ENCODE assay signal across 8 cellular contexts in the genomic region with DNA sequence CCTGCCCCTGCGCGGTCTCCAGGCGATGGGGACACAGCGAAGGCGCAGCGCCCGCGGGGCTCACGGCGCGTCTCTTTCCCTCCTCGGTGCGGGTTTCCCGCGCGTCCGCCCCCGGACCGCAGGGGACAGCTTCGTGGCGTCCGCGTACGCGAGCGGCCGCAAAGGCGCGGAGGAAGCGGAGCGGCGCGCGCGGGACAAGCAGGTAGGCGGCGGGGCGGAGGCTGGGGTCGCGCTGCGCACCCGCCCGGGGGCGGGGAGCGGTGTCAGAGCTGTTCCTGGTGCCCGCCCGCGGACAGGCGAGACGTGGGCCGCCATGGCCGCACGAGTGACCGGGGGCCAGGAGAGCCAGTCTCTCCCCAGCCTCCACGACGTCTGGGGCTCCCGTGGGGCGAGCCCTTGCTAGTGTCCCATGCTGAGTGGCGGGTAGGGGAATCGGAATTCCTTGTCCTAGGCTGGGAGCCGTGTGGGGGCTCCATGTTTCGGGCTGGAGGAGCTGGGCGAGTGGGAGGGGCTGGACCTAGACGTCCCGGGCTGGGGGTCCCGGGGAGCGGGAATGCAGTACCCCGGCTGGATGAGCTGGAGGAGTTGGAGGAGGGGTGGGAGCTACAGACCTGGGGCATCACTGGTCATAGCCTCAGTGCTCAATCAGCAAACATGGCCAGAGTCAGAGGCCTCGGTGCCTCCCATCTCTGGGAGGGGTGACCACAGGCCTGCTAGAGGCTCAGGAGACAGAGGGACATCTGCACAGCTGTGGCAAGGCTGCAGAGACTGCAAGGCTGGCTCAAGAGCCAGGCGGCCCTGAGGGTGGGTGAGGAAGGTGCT.
DNase-seq lines count a peak whose midpoint lies in the region; ATAC-seq and TF ChIP-seq lines count a peak whose summit lies in the region.

No MANE protein-coding gene starts in this region.

- no peak overlapping the region for H2AFZ ChIP-seq in MM.1S (ENCODE audit: low read length)
- H2AFZ ChIP-seq in neuron (ENCODE audit: low read depth, low read length): no peak overlapping the region

- peak overlapping the region; percentile 73 for H3K4me2 ChIP-seq in MM.1S (ENCODE audit: low read depth, low read length)

- H3K27ac ChIP-seq in C4-2B (peak overlapping the region; percentile 21; the same call in 1 of the 2 replicates), MM.1S (ENCODE audit: low read length) (peak overlapping the region; percentile 44; the same call in 1 of the 2 replicates)

- H4K20me1 ChIP-seq in MM.1S (ENCODE audit: insufficient read depth, low read length): no peaks in the 10 kb centered on the region

- peaks cover 4% of the 10 kb centered on the region; the same call in 1 of the 2 replicates for H3F3A ChIP-seq in MM.1S (ENCODE audit: insufficient read depth, low read length)

- peak overlapping the region; percentile 65 for H3K9ac ChIP-seq in MM.1S (ENCODE audit: low read length)

- H3K27me3 ChIP-seq in MM.1S (replicated peaks; ENCODE audit: insufficient read depth, low read length) (peaks cover 24% of the 10 kb centered on the region), neuron (ENCODE audit: insufficient read depth, low read length) (peaks cover 44% of the 10 kb centered on the region)

- no peak for ATAC-seq in GM21717 (IDR thresholded peaks at IDR 0.05; ENCODE audit: unreplicated experiment)

- TF ChIP-seq CTCF in C4-2B (conservative IDR thresholded peaks at IDR 0.05) (no peak), MM.1S (IDR thresholded peaks at IDR 0.05; ENCODE audit: low read length) (no peak), fibroblast of pulmonary artery (IDR thresholded peaks at IDR 0.05; ENCODE audit: low read length, missing control alignments) (no peak)

- H3K9me3 ChIP-seq in MM.1S (replicated peaks; ENCODE audit: insufficient read depth, low read length) (no peaks in the 10 kb centered on the region), neuron (ENCODE audit: low read length) (no peaks in the 10 kb centered on the region)

- peaks cover 55% of the 10 kb centered on the region for H3K79me2 ChIP-seq in MM.1S (ENCODE audit: low read length)

- H3K36me3 ChIP-seq in MM.1S (replicated peaks; ENCODE audit: insufficient read depth, low read length): no peaks in the 10 kb centered on the region
- H3K36me3 ChIP-seq in neuron (ENCODE audit: insufficient read depth, low read length): no peaks in the 10 kb centered on the region

- H3K9me2 ChIP-seq in MM.1S (replicated peaks; ENCODE audit: insufficient read depth, low read length): no peaks in the 10 kb centered on the region

- H3K4me3 ChIP-seq in MM.1S (ENCODE audit: low read length) (peak overlapping the region; percentile 64), fibroblast of pulmonary artery (replicated peaks; ENCODE audit: low read depth, low read length) (peak overlapping the region; percentile 57), neuron (ENCODE audit: low read length) (peak overlapping the region; percentile 25)

- H3K4me1 ChIP-seq in MM.1S (ENCODE audit: low read length) (peaks cover 48% of the 10 kb centered on the region), neuron (ENCODE audit: insufficient read depth, low read length) (peaks cover 4% of the 10 kb centered on the region)

- DNase-seq in MM.1S (no peak), fibroblast of pulmonary artery (ENCODE audit: low read depth) (no peak), middle frontal gyrus (ENCODE audit: extremely low spot score, low spot score) (no peak), GF-D8 (lab: John Stamatoyannopoulos, UW) (no peak), NCI-H2196 (lab: John Stamatoyannopoulos, UW; ENCODE audit: unreplicated experiment) (no peak)
